In the genomic region with DNA sequence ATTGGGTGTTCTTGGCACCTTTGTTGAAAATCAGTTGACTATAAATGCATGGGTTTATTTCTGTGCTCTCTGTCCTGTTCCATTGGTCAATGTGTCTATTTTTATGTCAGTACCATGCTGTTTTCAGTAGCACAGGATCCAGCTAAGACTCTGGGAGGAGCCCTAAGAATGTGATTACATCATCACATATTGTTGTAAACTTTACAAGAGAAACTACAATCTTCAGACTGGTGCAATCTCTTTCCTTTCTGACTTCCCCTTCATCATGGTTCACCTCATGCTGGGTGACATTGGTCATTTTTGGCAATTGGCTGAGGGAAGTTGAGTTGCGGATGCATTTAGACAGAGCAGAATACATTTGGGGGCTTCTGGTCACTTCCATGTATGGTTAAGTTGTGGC, we compare ENCODE assay signal across 10 cellular contexts.
DNase-seq lines count a peak whose midpoint lies in the region; ATAC-seq and TF ChIP-seq lines count a peak whose summit lies in the region.
"Had no signal": no experiment of that assay in that cellular context is flagged by ENCODE, and none has a peak within 500 bp of the region (broad histone marks: within the 10 kb centered on the region; RNA-seq: fewer than 3 reads in every experiment).

No MANE protein-coding gene starts in this region.

- DNase-seq in right cardiac atrium: no peak
- no peak for DNase-seq in Right ventricle myocardium superior
- peak; percentile 11 for DNase-seq in PC-3
- no peak for DNase-seq in epithelial cell of prostate (ENCODE audit: low read depth, low spot score)
- peak; percentile 39 for DNase-seq in smooth muscle cell of the brain vasculature (ENCODE audit: low read depth, low spot score)
- DNase-seq in activated CD4-positive, CD25-positive, alpha-beta regulatory T cell (lab: John Stamatoyannopoulos, UW): no peak
- DNase-seq in GM10266 (ENCODE audit: extremely low spot score): no peak
- DNase-seq: activated gamma-delta T cell, uterus had no signal

- no peak overlapping the region for H3K9ac ChIP-seq in PC-3 (ENCODE audit: low read length)

- H3K4me3 ChIP-seq in right cardiac atrium (ENCODE audit: low read length) (no peak overlapping the region), PC-3 (ENCODE audit: low read length) (no peak overlapping the region)
- H3K4me3 ChIP-seq: uterus had no signal

- no peaks in the 10 kb centered on the region for H3K9me2 ChIP-seq in PC-3 (replicated peaks; ENCODE audit: low read length)

- no TSS peak for BruUV-seq in PC-3 (replicated peaks; lab: Mats Ljungman, UMichigan)

- no peak for TF ChIP-seq CTCF in PC-3 (conservative IDR thresholded peaks at IDR 0.05; ENCODE audit: low read depth, low read length)
- TF ChIP-seq CTCF in GM10266 (IDR thresholded peaks at IDR 0.05; ENCODE audit: control insufficient read depth, insufficient read depth, low read depth, missing control alignments): no peak

- H3K4me1 ChIP-seq in right cardiac atrium (ENCODE audit: control insufficient read depth, insufficient read depth, low read length): no peaks in the 10 kb centered on the region
- H3K4me1 ChIP-seq in PC-3 (ENCODE audit: insufficient read depth, low read length): no peaks in the 10 kb centered on the region
- H3K4me1 ChIP-seq: uterus had no signal

- WGBS in right cardiac atrium: 62% methylated on average over 1 of the region's 1 CpG

- H3K27ac ChIP-seq in right cardiac atrium (ENCODE audit: low read length) (no peak overlapping the region), PC-3 (ENCODE audit: low read length) (no peak overlapping the region), epithelial cell of prostate (peak overlapping the region; percentile 14)
- H3K27ac ChIP-seq: uterus had no signal

- H3K9me3 ChIP-seq in right cardiac atrium (ENCODE audit: control insufficient read depth, low read length) (no peaks in the 10 kb centered on the region), PC-3 (ENCODE audit: low read length) (no peaks in the 10 kb centered on the region)
- H3K9me3 ChIP-seq: uterus had no signal

- H3K27me3 ChIP-seq in right cardiac atrium (ENCODE audit: control insufficient read depth, insufficient read depth) (no peaks in the 10 kb centered on the region), PC-3 (ENCODE audit: low read length) (no peaks in the 10 kb centered on the region)
- H3K27me3 ChIP-seq: uterus had no signal

- no peaks in the 10 kb centered on the region for H4K20me1 ChIP-seq in PC-3 (ENCODE audit: low read length)

- POLR2A ChIA-PET in PC-3 (lab: Charles Lee; ENCODE audit: unreplicated experiment): interaction anchor here (0.6 kb wide), 1 partner anchor 1483 kb away, joined by 8 read pairs; no protein-coding TSS in a partner anchor

- H3K36me3 ChIP-seq in PC-3 (ENCODE audit: low read depth, low read length): no peaks in the 10 kb centered on the region
- H3K36me3 ChIP-seq: uterus had no signal

- H3K79me2 ChIP-seq in PC-3 (ENCODE audit: low read length): no peaks in the 10 kb centered on the region

- intact Hi-C loops in right cardiac atrium (cut with DNase I) (no loop called here), Right ventricle myocardium superior (cut with DNase I) (no loop called here), PC-3 (cut with micrococcal nuclease) (no loop called here)

- H3F3A ChIP-seq in PC-3 (ENCODE audit: low read length, unreplicated experiment): no peaks in the 10 kb centered on the region

- ATAC-seq in right cardiac atrium (peak; percentile 67 to 91), Right ventricle myocardium superior (ENCODE audit: poor library complexity) (no peak), PC-3 (no peak), GM21528 (IDR thresholded peaks at IDR 0.05; ENCODE audit: low FRiP score, unreplicated experiment) (no peak)

- CTCF ChIA-PET in PC-3 (lab: Charles Lee): no interaction called here

- H3K4me2 ChIP-seq in PC-3 (ENCODE audit: low read length): no peak overlapping the region

- no peak overlapping the region for H2AFZ ChIP-seq in PC-3 (ENCODE audit: low read length)

Comparison
In these comparisons a context has a peak if more than half of its experiments do, and no peak if none do; other contexts are left out.
1. ATAC-seq: peak in right cardiac atrium (2 of 2); none in Right ventricle myocardium superior (single experiment), PC-3 (single experiment) and GM21528 (single experiment).
2. DNase-seq: peak in PC-3 (single experiment) and smooth muscle cell of the brain vasculature (single experiment); none in right cardiac atrium (0 of 3), Right ventricle myocardium superior (single experiment), epithelial cell of prostate (single experiment), activated CD4-positive, CD25-positive, alpha-beta regulatory T cell (0 of 4) and GM10266 (single experiment).